1 cellular context compared by ENCODE assay signal in genomic region chr2:219570924-219571310, GRCh38.
TF ChIP-seq lines count a peak whose summit lies in the region.

No MANE protein-coding gene starts in this region.

TF ChIP-seq in GM23338, 12 proteins besides CTCF, POLR2A, EP300 and RAD21 (continued from another document):
- TF ChIP-seq ZNF462 (CRISPR knock-in tag; IDR thresholded peaks at IDR 0.05), result no peak
- TF ChIP-seq JUNB (IDR thresholded peaks at IDR 0.05; ENCODE audit: unreplicated experiment), result no peak
- no peak for TF ChIP-seq NANOG (IDR thresholded peaks at IDR 0.05; ENCODE audit: borderline replicate concordance)
- no peak for TF ChIP-seq ETS1 (IDR thresholded peaks at IDR 0.05)
